ENCODE assay signal across 12 cellular contexts in genomic region chr13:40340368-40341085, GRCh38.
A peak's percentile ranks its signal among the peaks of the same experiment; 100 is the strongest.
DNase-seq lines count a peak whose midpoint lies in the region; ATAC-seq and TF ChIP-seq lines count a peak whose summit lies in the region.
"Had no signal": no experiment of that assay in that cellular context is flagged by ENCODE, and none has a peak within 500 bp of the region (broad histone marks: within the 10 kb centered on the region; RNA-seq: fewer than 3 reads in every experiment).

No MANE protein-coding gene starts in this region.

- H3K27me3 ChIP-seq in HUES6 (ENCODE audit: control insufficient read depth, insufficient read depth, low read length): no peaks in the 10 kb centered on the region
- no peaks in the 10 kb centered on the region for H3K27me3 ChIP-seq in gastrocnemius medialis
- no peaks in the 10 kb centered on the region for H3K27me3 ChIP-seq in suprapubic skin

- peak overlapping the region; percentile 35; the same call in 1 of the 2 replicates for H3K27ac ChIP-seq in HUES6 (ENCODE audit: low read depth, low read length)
- H3K27ac ChIP-seq in gastrocnemius medialis: peak overlapping the region in 2 of 4 donors; percentile 1 to 94
- H3K27ac ChIP-seq in suprapubic skin: no peak overlapping the region

- peaks cover 34% of the 10 kb centered on the region for H3K4me1 ChIP-seq in HUES6 (ENCODE audit: control insufficient read depth, insufficient read depth, low read length)
- peaks cover 51 to 54% of the 10 kb centered on the region in 2 donors for H3K4me1 ChIP-seq in gastrocnemius medialis
- H3K4me1 ChIP-seq in suprapubic skin: no peaks in the 10 kb centered on the region

- H3K9ac ChIP-seq in HUES6 (ENCODE audit: low read length): no peak overlapping the region

- TF ChIP-seq CTCF in gastrocnemius medialis (IDR thresholded peaks at IDR 0.05 in 4 of 5, conservative IDR thresholded peaks at IDR 0.05 in 1 of 5): peak in 3 of 5 experiments; percentile 21 to 27 (median 27)
- TF ChIP-seq CTCF in suprapubic skin (IDR thresholded peaks at IDR 0.05): no peak

- H3K36me3 ChIP-seq in HUES6 (ENCODE audit: control insufficient read depth, insufficient read depth, low read length) (no peaks in the 10 kb centered on the region), gastrocnemius medialis (no peaks in the 10 kb centered on the region), suprapubic skin (no peaks in the 10 kb centered on the region)

- no peaks in the 10 kb centered on the region; the same call in 1 of the 2 replicates for H3K9me3 ChIP-seq in HUES6 (ENCODE audit: control insufficient read depth, insufficient read depth, low read depth, low read length)
- no peaks in the 10 kb centered on the region for H3K9me3 ChIP-seq in gastrocnemius medialis
- no peaks in the 10 kb centered on the region for H3K9me3 ChIP-seq in suprapubic skin

- TF ChIP-seq EP300 in suprapubic skin (IDR thresholded peaks at IDR 0.05): no peak

- intact Hi-C loops in gastrocnemius medialis (cut with DNase I; ENCODE audit: low total_unique reads): loop anchor here (2.0 to 5.0 kb wide), 2 partner anchors 270 to 907 kb away; no protein-coding TSS in a partner anchor

- no peak overlapping the region for H3K4me3 ChIP-seq in HUES6 (ENCODE audit: low read depth, low read length)
- H3K4me3 ChIP-seq in gastrocnemius medialis: no peak overlapping the region
- H3K4me3 ChIP-seq in suprapubic skin: no peak overlapping the region

- no peak for TF ChIP-seq POLR2A in gastrocnemius medialis (IDR thresholded peaks at IDR 0.05)
- no peak for TF ChIP-seq POLR2A in suprapubic skin (IDR thresholded peaks at IDR 0.05)

- in situ Hi-C loops in gastrocnemius medialis (cut with MboI; ENCODE audit: low sequenced_read_pairs in 4 of 4): loop anchor here in 2 of 4 donors (10.0 kb wide), 2 partner anchors 106 to 116 kb away; no protein-coding TSS in a partner anchor

- WGBS in suprapubic skin: 81% methylated on average over 6 of the region's 6 CpGs

- peak; percentile 22 for DNase-seq in amniotic epithelial cell (ENCODE audit: low read depth)
- peak; percentile 27 for DNase-seq in iris pigment epithelial cell (ENCODE audit: low read depth)
- DNase-seq in gastrocnemius medialis: peak in 1 of 2 donors; percentile 49
- DNase-seq in NCI-H345 (lab: John Stamatoyannopoulos, UW): no peak
- no peak for DNase-seq in suprapubic skin (ENCODE audit: low spot score in 2 of 2)
- no peak for DNase-seq in NCI-H510A (lab: John Stamatoyannopoulos, UW)
- DNase-seq: activated naive CD4-positive, alpha-beta T cell treated with anti-CD3 and anti-CD28 coated beads, Interleukin-2, amount 50 U/mL, for 16 hours; immature natural killer cell; MV-4-11; naive B cell; T1000 had no signal

- ATAC-seq in gastrocnemius medialis: no peak

Comparison
In these comparisons a context has a peak if more than half of its experiments do, and no peak if none do; other contexts are left out.
1. DNase-seq: peak in amniotic epithelial cell (single experiment) and iris pigment epithelial cell (single experiment); none in NCI-H345 (single experiment), suprapubic skin (0 of 2) and NCI-H510A (single experiment).
2. CTCF ChIP-seq: peak in gastrocnemius medialis (3 of 5); none in suprapubic skin (0 of 2).